ENCODE assay signal across 1 cellular context in the genomic region with DNA sequence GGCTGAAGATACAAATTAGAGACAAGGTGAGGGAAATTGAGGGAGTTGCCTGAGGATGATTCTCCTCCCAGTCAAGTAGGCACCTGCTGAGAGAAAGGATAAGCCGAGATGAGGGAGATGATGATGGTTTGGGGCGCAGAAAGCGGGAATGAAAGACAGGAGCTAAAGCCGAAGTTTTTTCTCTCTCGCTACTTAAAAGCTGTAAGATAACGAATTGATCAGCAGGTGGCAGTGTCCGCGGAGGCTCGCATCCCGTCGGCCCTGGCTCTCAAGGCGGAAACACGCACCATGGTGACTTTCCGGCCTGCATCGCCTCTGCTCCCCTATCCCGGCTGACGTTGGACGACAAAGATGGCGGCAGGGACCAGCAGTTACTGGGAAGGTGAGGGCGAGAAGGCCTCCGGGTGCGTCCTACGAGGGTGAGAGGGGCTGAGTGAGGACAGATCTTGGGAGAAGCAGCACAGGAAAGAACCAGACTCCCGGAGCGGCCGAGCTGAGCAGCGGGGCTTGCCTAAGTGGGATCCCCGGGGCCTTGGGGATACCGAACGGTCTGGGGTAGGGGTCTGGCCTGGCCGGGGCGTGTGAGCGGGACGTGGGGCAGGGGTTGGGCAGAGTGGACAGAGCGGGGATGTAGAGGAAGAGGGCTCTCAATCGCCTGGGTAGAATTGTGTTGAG.
A peak's percentile ranks its signal among the peaks of the same experiment; 100 is the strongest.
TF ChIP-seq lines count a peak whose summit lies in the region.

A gene (plus strand): TSS at position 326 of the 675 bp plus-strand sequence. CDS start 26 bp downstream, at position 352.

TF ChIP-seq in K562, 482 proteins besides CTCF, POLR2A, EP300 and RAD21 (continued from another document and continues in another):
- TF ChIP-seq, protein P1, sequence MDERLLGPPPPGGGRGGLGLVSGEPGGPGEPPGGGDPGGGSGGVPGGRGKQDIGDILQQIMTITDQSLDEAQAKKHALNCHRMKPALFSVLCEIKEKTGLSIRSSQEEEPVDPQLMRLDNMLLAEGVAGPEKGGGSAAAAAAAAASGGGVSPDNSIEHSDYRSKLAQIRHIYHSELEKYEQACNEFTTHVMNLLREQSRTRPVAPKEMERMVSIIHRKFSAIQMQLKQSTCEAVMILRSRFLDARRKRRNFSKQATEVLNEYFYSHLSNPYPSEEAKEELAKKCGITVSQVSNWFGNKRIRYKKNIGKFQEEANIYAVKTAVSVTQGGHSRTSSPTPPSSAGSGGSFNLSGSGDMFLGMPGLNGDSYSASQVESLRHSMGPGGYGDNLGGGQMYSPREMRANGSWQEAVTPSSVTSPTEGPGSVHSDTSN (CRISPR knock-in tag; IDR thresholded peaks at IDR 0.05; ENCODE audit: low read depth) = no peak
- TF ChIP-seq, protein P1 (tag; conservative IDR thresholded peaks at IDR 0.05; ENCODE audit: low read depth) = no peak
- 0 out of 2 replicates have a peak, but pooled peaks have one; percentile 47 for TF ChIP-seq XRCC5 (IDR thresholded peaks at IDR 0.05; ENCODE audit: low read depth, low read length)
- TF ChIP-seq, protein P2, sequence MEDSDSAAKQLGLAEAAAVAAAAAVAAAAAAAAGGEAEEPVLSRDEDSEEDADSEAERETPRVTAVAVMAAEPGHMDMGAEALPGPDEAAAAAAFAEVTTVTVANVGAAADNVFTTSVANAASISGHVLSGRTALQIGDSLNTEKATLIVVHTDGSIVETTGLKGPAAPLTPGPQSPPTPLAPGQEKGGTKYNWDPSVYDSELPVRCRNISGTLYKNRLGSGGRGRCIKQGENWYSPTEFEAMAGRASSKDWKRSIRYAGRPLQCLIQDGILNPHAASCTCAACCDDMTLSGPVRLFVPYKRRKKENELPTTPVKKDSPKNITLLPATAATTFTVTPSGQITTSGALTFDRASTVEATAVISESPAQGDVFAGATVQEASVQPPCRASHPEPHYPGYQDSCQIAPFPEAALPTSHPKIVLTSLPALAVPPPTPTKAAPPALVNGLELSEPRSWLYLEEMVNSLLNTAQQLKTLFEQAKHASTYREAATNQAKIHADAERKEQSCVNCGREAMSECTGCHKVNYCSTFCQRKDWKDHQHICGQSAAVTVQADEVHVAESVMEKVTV (CRISPR knock-in tag; IDR thresholded peaks at IDR 0.05) = no peak
- no peak for TF ChIP-seq XRCC4 (IDR thresholded peaks at IDR 0.05; ENCODE audit: extremely low read depth, insufficient read depth, insufficient read length)
- TF ChIP-seq, protein P3, sequence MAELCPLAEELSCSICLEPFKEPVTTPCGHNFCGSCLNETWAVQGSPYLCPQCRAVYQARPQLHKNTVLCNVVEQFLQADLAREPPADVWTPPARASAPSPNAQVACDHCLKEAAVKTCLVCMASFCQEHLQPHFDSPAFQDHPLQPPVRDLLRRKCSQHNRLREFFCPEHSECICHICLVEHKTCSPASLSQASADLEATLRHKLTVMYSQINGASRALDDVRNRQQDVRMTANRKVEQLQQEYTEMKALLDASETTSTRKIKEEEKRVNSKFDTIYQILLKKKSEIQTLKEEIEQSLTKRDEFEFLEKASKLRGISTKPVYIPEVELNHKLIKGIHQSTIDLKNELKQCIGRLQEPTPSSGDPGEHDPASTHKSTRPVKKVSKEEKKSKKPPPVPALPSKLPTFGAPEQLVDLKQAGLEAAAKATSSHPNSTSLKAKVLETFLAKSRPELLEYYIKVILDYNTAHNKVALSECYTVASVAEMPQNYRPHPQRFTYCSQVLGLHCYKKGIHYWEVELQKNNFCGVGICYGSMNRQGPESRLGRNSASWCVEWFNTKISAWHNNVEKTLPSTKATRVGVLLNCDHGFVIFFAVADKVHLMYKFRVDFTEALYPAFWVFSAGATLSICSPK (IDR thresholded peaks at IDR 0.05; ENCODE audit: borderline replicate concordance) = no peak
- TF ChIP-seq ZNF431 (CRISPR knock-in tag; IDR thresholded peaks at IDR 0.05) = no peak
- peak; percentile 64; the same call in 1 of the 2 replicates for TF ChIP-seq ZNF384 (IDR thresholded peaks at IDR 0.05; ENCODE audit: low read depth, low read length)
- TF ChIP-seq, protein P4, sequence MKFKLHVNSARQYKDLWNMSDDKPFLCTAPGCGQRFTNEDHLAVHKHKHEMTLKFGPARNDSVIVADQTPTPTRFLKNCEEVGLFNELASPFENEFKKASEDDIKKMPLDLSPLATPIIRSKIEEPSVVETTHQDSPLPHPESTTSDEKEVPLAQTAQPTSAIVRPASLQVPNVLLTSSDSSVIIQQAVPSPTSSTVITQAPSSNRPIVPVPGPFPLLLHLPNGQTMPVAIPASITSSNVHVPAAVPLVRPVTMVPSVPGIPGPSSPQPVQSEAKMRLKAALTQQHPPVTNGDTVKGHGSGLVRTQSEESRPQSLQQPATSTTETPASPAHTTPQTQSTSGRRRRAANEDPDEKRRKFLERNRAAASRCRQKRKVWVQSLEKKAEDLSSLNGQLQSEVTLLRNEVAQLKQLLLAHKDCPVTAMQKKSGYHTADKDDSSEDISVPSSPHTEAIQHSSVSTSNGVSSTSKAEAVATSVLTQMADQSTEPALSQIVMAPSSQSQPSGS (CRISPR knock-in tag; IDR thresholded peaks at IDR 0.05) = no peak
- no peak for TF ChIP-seq NCOA2 (IDR thresholded peaks at IDR 0.05; ENCODE audit: partially characterized antibody in 2 of 2)
- TF ChIP-seq ATF7 (IDR thresholded peaks at IDR 0.05) = peak; percentile 73
- TF ChIP-seq, protein P5, sequence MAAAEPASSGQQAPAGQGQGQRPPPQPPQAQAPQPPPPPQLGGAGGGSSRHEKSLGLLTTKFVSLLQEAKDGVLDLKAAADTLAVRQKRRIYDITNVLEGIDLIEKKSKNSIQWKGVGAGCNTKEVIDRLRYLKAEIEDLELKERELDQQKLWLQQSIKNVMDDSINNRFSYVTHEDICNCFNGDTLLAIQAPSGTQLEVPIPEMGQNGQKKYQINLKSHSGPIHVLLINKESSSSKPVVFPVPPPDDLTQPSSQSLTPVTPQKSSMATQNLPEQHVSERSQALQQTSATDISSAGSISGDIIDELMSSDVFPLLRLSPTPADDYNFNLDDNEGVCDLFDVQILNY (CRISPR knock-in tag; IDR thresholded peaks at IDR 0.05) = no peak
- TF ChIP-seq, protein P6, sequence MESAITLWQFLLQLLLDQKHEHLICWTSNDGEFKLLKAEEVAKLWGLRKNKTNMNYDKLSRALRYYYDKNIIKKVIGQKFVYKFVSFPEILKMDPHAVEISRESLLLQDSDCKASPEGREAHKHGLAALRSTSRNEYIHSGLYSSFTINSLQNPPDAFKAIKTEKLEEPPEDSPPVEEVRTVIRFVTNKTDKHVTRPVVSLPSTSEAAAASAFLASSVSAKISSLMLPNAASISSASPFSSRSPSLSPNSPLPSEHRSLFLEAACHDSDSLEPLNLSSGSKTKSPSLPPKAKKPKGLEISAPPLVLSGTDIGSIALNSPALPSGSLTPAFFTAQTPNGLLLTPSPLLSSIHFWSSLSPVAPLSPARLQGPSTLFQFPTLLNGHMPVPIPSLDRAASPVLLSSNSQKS (CRISPR knock-in tag; IDR thresholded peaks at IDR 0.05) = no peak
- TF ChIP-seq, protein P7, sequence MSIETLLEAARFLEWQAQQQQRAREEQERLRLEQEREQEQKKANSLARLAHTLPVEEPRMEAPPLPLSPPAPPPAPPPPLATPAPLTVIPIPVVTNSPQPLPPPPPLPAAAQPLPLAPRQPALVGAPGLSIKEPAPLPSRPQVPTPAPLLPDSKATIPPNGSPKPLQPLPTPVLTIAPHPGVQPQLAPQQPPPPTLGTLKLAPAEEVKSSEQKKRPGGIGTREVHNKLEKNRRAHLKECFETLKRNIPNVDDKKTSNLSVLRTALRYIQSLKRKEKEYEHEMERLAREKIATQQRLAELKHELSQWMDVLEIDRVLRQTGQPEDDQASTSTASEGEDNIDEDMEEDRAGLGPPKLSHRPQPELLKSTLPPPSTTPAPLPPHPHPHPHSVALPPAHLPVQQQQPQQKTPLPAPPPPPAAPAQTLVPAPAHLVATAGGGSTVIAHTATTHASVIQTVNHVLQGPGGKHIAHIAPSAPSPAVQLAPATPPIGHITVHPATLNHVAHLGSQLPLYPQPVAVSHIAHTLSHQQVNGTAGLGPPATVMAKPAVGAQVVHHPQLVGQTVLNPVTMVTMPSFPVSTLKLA (conservative IDR thresholded peaks at IDR 0.05) = peak; percentile 43 to 84; a peak in 3 of 4 replicates
- TF ChIP-seq RBM22 (IDR thresholded peaks at IDR 0.05; ENCODE audit: low read depth, low read length, poor library complexity, severe bottlenecking) = no peak
- TF ChIP-seq, protein P8, sequence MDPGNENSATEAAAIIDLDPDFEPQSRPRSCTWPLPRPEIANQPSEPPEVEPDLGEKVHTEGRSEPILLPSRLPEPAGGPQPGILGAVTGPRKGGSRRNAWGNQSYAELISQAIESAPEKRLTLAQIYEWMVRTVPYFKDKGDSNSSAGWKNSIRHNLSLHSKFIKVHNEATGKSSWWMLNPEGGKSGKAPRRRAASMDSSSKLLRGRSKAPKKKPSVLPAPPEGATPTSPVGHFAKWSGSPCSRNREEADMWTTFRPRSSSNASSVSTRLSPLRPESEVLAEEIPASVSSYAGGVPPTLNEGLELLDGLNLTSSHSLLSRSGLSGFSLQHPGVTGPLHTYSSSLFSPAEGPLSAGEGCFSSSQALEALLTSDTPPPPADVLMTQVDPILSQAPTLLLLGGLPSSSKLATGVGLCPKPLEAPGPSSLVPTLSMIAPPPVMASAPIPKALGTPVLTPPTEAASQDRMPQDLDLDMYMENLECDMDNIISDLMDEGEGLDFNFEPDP (CRISPR knock-in tag; IDR thresholded peaks at IDR 0.05) = no peak
- TF ChIP-seq MTA1 (IDR thresholded peaks at IDR 0.05; ENCODE audit: borderline replicate concordance) = no peak
- TF ChIP-seq YY1 (IDR thresholded peaks at IDR 0.05; ENCODE audit: borderline replicate concordance in 1 of 3, control insufficient read depth in 1 of 3, extremely low read depth in 1 of 3, insufficient read depth in 3 of 3, insufficient read length in 1 of 3, insufficient replicate concordance in 2 of 3, low read depth in 1 of 3, low read length in 2 of 3) = peak; percentile 91 to 99 (median 96)
- TF ChIP-seq, protein P9, sequence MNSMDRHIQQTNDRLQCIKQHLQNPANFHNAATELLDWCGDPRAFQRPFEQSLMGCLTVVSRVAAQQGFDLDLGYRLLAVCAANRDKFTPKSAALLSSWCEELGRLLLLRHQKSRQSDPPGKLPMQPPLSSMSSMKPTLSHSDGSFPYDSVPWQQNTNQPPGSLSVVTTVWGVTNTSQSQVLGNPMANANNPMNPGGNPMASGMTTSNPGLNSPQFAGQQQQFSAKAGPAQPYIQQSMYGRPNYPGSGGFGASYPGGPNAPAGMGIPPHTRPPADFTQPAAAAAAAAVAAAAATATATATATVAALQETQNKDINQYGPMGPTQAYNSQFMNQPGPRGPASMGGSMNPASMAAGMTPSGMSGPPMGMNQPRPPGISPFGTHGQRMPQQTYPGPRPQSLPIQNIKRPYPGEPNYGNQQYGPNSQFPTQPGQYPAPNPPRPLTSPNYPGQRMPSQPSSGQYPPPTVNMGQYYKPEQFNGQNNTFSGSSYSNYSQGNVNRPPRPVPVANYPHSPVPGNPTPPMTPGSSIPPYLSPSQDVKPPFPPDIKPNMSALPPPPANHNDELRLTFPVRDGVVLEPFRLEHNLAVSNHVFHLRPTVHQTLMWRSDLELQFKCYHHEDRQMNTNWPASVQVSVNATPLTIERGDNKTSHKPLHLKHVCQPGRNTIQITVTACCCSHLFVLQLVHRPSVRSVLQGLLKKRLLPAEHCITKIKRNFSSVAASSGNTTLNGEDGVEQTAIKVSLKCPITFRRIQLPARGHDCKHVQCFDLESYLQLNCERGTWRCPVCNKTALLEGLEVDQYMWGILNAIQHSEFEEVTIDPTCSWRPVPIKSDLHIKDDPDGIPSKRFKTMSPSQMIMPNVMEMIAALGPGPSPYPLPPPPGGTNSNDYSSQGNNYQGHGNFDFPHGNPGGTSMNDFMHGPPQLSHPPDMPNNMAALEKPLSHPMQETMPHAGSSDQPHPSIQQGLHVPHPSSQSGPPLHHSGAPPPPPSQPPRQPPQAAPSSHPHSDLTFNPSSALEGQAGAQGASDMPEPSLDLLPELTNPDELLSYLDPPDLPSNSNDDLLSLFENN (IDR thresholded peaks at IDR 0.05; ENCODE audit: low read depth in 2 of 2, low read length in 2 of 2) = no peak
- TF ChIP-seq CREB1 (IDR thresholded peaks at IDR 0.05) = peak; percentile 76
- peak; percentile 64; the same call in 1 of the 2 replicates for TF ChIP-seq CREB1 (CRISPR knock-in tag; IDR thresholded peaks at IDR 0.05)
- TF ChIP-seq, protein P10, sequence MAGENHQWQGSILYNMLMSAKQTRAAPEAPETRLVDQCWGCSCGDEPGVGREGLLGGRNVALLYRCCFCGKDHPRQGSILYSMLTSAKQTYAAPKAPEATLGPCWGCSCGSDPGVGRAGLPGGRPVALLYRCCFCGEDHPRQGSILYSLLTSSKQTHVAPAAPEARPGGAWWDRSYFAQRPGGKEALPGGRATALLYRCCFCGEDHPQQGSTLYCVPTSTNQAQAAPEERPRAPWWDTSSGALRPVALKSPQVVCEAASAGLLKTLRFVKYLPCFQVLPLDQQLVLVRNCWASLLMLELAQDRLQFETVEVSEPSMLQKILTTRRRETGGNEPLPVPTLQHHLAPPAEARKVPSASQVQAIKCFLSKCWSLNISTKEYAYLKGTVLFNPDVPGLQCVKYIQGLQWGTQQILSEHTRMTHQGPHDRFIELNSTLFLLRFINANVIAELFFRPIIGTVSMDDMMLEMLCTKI (IDR thresholded peaks at IDR 0.05; ENCODE audit: partially characterized antibody) = no peak
- TF ChIP-seq MTA2 (IDR thresholded peaks at IDR 0.05; ENCODE audit: low read depth) = peak; percentile 33; the same call in 1 of the 2 replicates
- peak; percentile 99 for TF ChIP-seq TAF7 (tag; IDR thresholded peaks at IDR 0.05)
- TF ChIP-seq ZNF134 (CRISPR knock-in tag; conservative IDR thresholded peaks at IDR 0.05) = no peak
- peak; percentile 97 for TF ChIP-seq RBFOX2 (IDR thresholded peaks at IDR 0.05; ENCODE audit: low read depth, low read length)
- TF ChIP-seq ZNF316 (IDR thresholded peaks at IDR 0.05) = no peak; the same call in 1 of the 2 replicates
